25 cellular contexts compared by ENCODE assay signal in the genomic region with DNA sequence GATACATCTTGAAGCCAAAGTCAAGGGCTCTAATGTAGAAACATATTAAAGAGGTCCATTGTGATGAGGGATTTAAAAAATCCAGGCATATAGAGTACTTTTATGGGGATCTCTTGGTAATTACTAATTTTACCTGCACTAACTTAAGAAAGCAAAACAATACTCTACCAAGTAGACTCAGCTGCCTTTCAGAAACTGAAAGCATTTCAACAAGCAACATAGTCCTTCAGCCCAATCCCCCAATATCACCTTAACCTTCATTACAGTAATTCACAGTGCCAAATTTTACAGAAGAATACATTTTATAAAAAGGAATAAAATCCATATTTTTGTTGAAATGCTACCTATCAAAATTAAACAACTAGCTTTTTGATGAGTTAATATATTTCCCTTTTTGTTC.
"Had no signal": no experiment of that assay in that cellular context is flagged by ENCODE, and none has a peak within 500 bp of the region (broad histone marks: within the 10 kb centered on the region; RNA-seq: fewer than 3 reads in every experiment).

No MANE protein-coding gene starts in this region.

- H3K4me3 ChIP-seq: neural progenitor cell, ovary, psoas muscle, right lobe of liver, sigmoid colon, stomach, thoracic aorta, thyroid gland, tibial nerve, upper lobe of left lung, vagina had no signal

- FAIRE-seq: small intestine, urothelium cell line had no signal

- H3K9ac ChIP-seq: neural progenitor cell, parathyroid adenoma had no signal

- H3K27me3 ChIP-seq: neural progenitor cell, ovary, right lobe of liver, sigmoid colon, stomach, thyroid gland, tibial nerve, upper lobe of left lung, vagina had no signal

- DNase-seq: occipital lobe; ovary; posterior cingulate gyrus; psoas muscle; right cardiac atrium; right lobe of liver; sigmoid colon; small intestine; stimulated activated CD4-positive, alpha-beta T cell treated with anti-CD3 and anti-CD28 coated beads, Interleukin-15, amount 100 ng/mL, for 24 hours; stimulated activated CD4-positive, alpha-beta T cell treated with anti-CD3 and anti-CD28 coated beads, Interleukin-2, amount 100 ng/mL, for 24 hours; stimulated activated CD4-positive, alpha-beta T cell treated with anti-CD3 and anti-CD28 coated beads, Interleukin-2, amount 100 ng/mL, for 48 hours; stimulated activated CD4-positive, alpha-beta T cell treated with anti-CD3 and anti-CD28 coated beads, Interleukin-4, amount 100 ng/mL, for 24 hours; stimulated activated naive B cell treated with anti-CD40 and anti-IgM and Interleukin-4, amounts not matched to agents 10 μg/mL and 1 μg/mL and 100 μg/mL, for 72 hours; stimulated activated naive CD4-positive, alpha-beta T cell treated with Interleukin-2 at 50 U/mL for 16 hours; stomach; thyroid gland; trophoblast cell; upper lobe of left lung had no signal

- H3K27ac ChIP-seq: neural progenitor cell, ovary, parathyroid adenoma, psoas muscle, right lobe of liver, sigmoid colon, stomach, thoracic aorta, thyroid gland, tibial nerve, upper lobe of left lung, vagina had no signal

- H3K4me2 ChIP-seq: neural progenitor cell had no signal

- ATAC-seq: psoas muscle; right cardiac atrium; right lobe of liver; stimulated activated effector memory CD8-positive, alpha-beta T cell treated with anti-CD3 and anti-CD28 coated beads, Interleukin-12 subunit alpha, Interleukin-12 subunit beta, amount 100 ng/mL, for 72 hours; stimulated activated naive B cell treated with anti-CD40 and anti-IgM and Interleukin-4, amounts not matched to agents 10 μg/mL and 1 μg/mL and 100 μg/mL, for 72 hours had no signal

- H3K79me2 ChIP-seq: parathyroid adenoma had no signal

- H3K4me1 ChIP-seq: neural progenitor cell, parathyroid adenoma, psoas muscle, right lobe of liver, sigmoid colon, stomach, thyroid gland, tibial nerve, upper lobe of left lung, vagina had no signal

- H3K9me3 ChIP-seq: ovary, psoas muscle, right lobe of liver, thoracic aorta, thyroid gland, vagina had no signal

- H3K36me3 ChIP-seq: neural progenitor cell, ovary, sigmoid colon, stomach, thoracic aorta, thyroid gland, tibial nerve, upper lobe of left lung, vagina had no signal

- H2AFZ ChIP-seq: neural progenitor cell, parathyroid adenoma had no signal
